ENCODE assay signal across 1 cellular context in the genomic region with DNA sequence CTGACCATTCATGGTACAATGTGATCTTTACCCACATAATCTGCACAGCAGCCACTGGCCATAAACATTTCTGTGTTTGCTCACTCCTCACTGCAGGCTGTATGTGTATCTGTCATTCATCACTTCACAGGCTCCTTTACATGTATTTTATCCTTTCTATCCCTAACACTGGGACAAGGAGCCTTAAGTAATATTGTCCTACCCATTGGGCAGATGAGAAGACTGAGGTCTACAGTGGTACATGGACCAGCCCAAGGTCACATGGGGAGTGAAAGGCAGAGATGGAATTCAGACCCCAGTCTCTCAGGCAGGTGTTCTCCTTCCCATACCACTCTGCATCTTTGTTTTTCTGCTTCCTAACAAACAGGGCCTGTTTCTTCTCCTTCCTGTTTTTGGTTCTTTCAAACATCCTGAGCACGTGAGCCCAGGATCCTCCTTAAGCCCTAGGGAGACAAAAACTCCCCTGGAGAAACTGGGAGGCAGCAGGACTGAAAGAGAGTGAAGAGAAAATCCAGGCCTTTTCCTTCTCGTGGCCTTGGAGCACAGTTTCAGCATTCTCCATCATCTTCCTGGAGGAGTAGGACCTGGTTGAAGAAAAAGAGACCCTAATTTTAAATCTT.
TF ChIP-seq lines count a peak whose summit lies in the region.

No MANE protein-coding gene starts in this region.

TF ChIP-seq in IMR-90, 13 proteins besides CTCF, POLR2A, EP300 and RAD21:
- no peak for TF ChIP-seq CEBPB (IDR thresholded peaks at IDR 0.05; ENCODE audit: low read depth, low read length)
- TF ChIP-seq, protein P1, sequence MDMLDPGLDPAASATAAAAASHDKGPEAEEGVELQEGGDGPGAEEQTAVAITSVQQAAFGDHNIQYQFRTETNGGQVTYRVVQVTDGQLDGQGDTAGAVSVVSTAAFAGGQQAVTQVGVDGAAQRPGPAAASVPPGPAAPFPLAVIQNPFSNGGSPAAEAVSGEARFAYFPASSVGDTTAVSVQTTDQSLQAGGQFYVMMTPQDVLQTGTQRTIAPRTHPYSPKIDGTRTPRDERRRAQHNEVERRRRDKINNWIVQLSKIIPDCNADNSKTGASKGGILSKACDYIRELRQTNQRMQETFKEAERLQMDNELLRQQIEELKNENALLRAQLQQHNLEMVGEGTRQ (IDR thresholded peaks at IDR 0.05; ENCODE audit: low read depth, low read length) = no peak
- no peak for TF ChIP-seq ELK1 (IDR thresholded peaks at IDR 0.05; ENCODE audit: borderline replicate concordance, low read depth, low read length)
- no peak for TF ChIP-seq FOS (IDR thresholded peaks at IDR 0.05; ENCODE audit: low read depth, low read length)
- TF ChIP-seq NFE2L2 (IDR thresholded peaks at IDR 0.05; ENCODE audit: low read depth, low read length) = no peak
- no peak for TF ChIP-seq RCOR1 (IDR thresholded peaks at IDR 0.05; ENCODE audit: insufficient replicate concordance, low read length)
- no peak for TF ChIP-seq SMC3 (IDR thresholded peaks at IDR 0.05; ENCODE audit: low read depth, low read length)
- no peak for TF ChIP-seq BHLHE40 (IDR thresholded peaks at IDR 0.05; ENCODE audit: low read depth, low read length)
- no peak for TF ChIP-seq MXI1 (IDR thresholded peaks at IDR 0.05; ENCODE audit: borderline replicate concordance, low read depth, low read length)
- no peak for TF ChIP-seq MAZ (IDR thresholded peaks at IDR 0.05; ENCODE audit: borderline replicate concordance, low read depth, low read length)
- no peak for TF ChIP-seq MAFK (IDR thresholded peaks at IDR 0.05; ENCODE audit: low read depth, low read length)
- TF ChIP-seq RFX5 (IDR thresholded peaks at IDR 0.05; ENCODE audit: low read depth, low read length) = no peak
- no peak for TF ChIP-seq CHD1 (IDR thresholded peaks at IDR 0.05; ENCODE audit: low read depth, low read length)
